In the genomic region with DNA sequence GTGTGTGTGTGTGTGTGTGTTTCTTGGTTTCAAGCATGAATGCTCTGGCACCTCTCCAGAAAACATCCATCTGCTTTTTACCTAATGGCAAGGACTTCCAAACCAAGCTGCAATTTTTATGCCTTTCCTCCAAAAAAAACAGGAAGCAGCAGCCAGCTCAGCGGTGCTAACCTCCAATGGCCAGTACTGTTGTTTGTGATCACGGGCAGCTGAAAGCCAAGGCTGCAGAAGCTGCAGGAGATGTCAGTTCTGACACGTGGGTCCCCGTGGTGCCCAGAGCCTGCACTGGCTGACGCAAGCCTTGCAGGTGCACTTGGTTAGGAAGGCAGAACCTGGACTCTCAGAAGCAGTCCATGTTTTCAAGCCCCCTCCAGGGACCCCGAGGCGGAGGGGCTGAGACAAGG, we compare ENCODE assay signal across 10 cellular contexts.
A peak's percentile ranks its signal among the peaks of the same experiment; 100 is the strongest.
DNase-seq lines count a peak whose midpoint lies in the region; ATAC-seq lines count a peak whose summit lies in the region.
"Had no signal": no experiment of that assay in that cellular context is flagged by ENCODE, and none has a peak within 500 bp of the region (broad histone marks: within the 10 kb centered on the region; RNA-seq: fewer than 3 reads in every experiment).

No MANE protein-coding gene starts in this region.

- intact Hi-C loops in activated CD4-positive, alpha-beta T cell treated with anti-CD3 and anti-CD28 coated beads, Interleukin-2, amount 10 ng/mL, durations not matched to agents 24 days and 14 days (cut with micrococcal nuclease): no loop called here

- DNase-seq in G401 (ENCODE audit: low spot score) (peak; percentile 94), NCI-H2107 (lab: John Stamatoyannopoulos, UW) (peak; percentile 35), brain pericyte (ENCODE audit: low read depth, low spot score) (peak; percentile 87), myocyte (ENCODE audit: low read depth) (peak; percentile 40), mesenteric fat pad (ENCODE audit: low spot score) (no peak)
- no peak for DNase-seq in activated CD4-positive, alpha-beta T cell treated with anti-CD3 and anti-CD28 coated beads, Interleukin-2, amount 10 ng/mL, durations not matched to agents 24 days and 14 days
- DNase-seq in activated CD4-positive, alpha-beta T cell treated with anti-CD3 and anti-CD28 coated beads, Interleukin-2, amount 10 ng/mL, durations not matched to agents 7 days and 5 days: no peak
- DNase-seq: midbrain had no signal

- no peaks in the 10 kb centered on the region for H3K9me3 Mint-ChIP-seq in activated CD4-positive, alpha-beta T cell treated with anti-CD3 and anti-CD28 coated beads, Interleukin-2, amount 10 ng/mL, durations not matched to agents 24 days and 14 days
- peaks cover 2% of the 10 kb centered on the region for H3K9me3 Mint-ChIP-seq in activated CD4-positive, alpha-beta T cell treated with anti-CD3 and anti-CD28 coated beads, Interleukin-2, amount 10 ng/mL, durations not matched to agents 7 days and 5 days

- in situ Hi-C loops in G401 (cut with HindIII; ENCODE audit: low sequenced_read_pairs): no loop called here

- POLR2A ChIA-PET in activated CD4-positive, alpha-beta T cell treated with anti-CD3 and anti-CD28 coated beads, Interleukin-2, amount 10 ng/mL, durations not matched to agents 7 days and 5 days (lab: Charles Lee): no interaction called here

- H3K4me3 Mint-ChIP-seq in activated CD4-positive, alpha-beta T cell treated with anti-CD3 and anti-CD28 coated beads, Interleukin-2, amount 10 ng/mL, durations not matched to agents 24 days and 14 days: no peak overlapping the region
- H3K4me3 Mint-ChIP-seq in activated CD4-positive, alpha-beta T cell treated with anti-CD3 and anti-CD28 coated beads, Interleukin-2, amount 10 ng/mL, durations not matched to agents 7 days and 5 days: no peak overlapping the region
- H3K4me3 Mint-ChIP-seq: activated naive CD8-positive, alpha-beta T cell had no signal

- no peak for ATAC-seq in HG03097 (IDR thresholded peaks at IDR 0.05; ENCODE audit: low FRiP score, unreplicated experiment)

- no peaks in the 10 kb centered on the region for H3K27me3 Mint-ChIP-seq in activated CD4-positive, alpha-beta T cell treated with anti-CD3 and anti-CD28 coated beads, Interleukin-2, amount 10 ng/mL, durations not matched to agents 24 days and 14 days
- no peaks in the 10 kb centered on the region for H3K27me3 Mint-ChIP-seq in activated CD4-positive, alpha-beta T cell treated with anti-CD3 and anti-CD28 coated beads, Interleukin-2, amount 10 ng/mL, durations not matched to agents 7 days and 5 days
- H3K27me3 Mint-ChIP-seq: activated naive CD8-positive, alpha-beta T cell had no signal

- CTCF ChIA-PET in activated CD4-positive, alpha-beta T cell treated with anti-CD3 and anti-CD28 coated beads, Interleukin-2, amount 10 ng/mL, durations not matched to agents 7 days and 5 days (lab: Charles Lee): interaction anchor here (0.6 kb wide), 2 partner anchors 9 to 834 kb away, joined by 3 to 5 read pairs; no protein-coding TSS in a partner anchor

- no peaks in the 10 kb centered on the region for H3K4me1 Mint-ChIP-seq in activated CD4-positive, alpha-beta T cell treated with anti-CD3 and anti-CD28 coated beads, Interleukin-2, amount 10 ng/mL, durations not matched to agents 24 days and 14 days
- H3K4me1 Mint-ChIP-seq in activated CD4-positive, alpha-beta T cell treated with anti-CD3 and anti-CD28 coated beads, Interleukin-2, amount 10 ng/mL, durations not matched to agents 7 days and 5 days: no peaks in the 10 kb centered on the region

- H3K27ac Mint-ChIP-seq in activated CD4-positive, alpha-beta T cell treated with anti-CD3 and anti-CD28 coated beads, Interleukin-2, amount 10 ng/mL, durations not matched to agents 24 days and 14 days: no peak overlapping the region
- H3K27ac Mint-ChIP-seq in activated CD4-positive, alpha-beta T cell treated with anti-CD3 and anti-CD28 coated beads, Interleukin-2, amount 10 ng/mL, durations not matched to agents 7 days and 5 days: no peak overlapping the region
- H3K27ac Mint-ChIP-seq: activated naive CD8-positive, alpha-beta T cell had no signal

- H3K36me3 Mint-ChIP-seq in activated CD4-positive, alpha-beta T cell treated with anti-CD3 and anti-CD28 coated beads, Interleukin-2, amount 10 ng/mL, durations not matched to agents 24 days and 14 days (ENCODE audit: low read depth): no peaks in the 10 kb centered on the region
- H3K36me3 Mint-ChIP-seq in activated CD4-positive, alpha-beta T cell treated with anti-CD3 and anti-CD28 coated beads, Interleukin-2, amount 10 ng/mL, durations not matched to agents 7 days and 5 days (ENCODE audit: low read depth): no peaks in the 10 kb centered on the region
- H3K36me3 Mint-ChIP-seq: activated naive CD8-positive, alpha-beta T cell had no signal

Comparison
In these comparisons a context has a peak if more than half of its experiments do, and no peak if none do; other contexts are left out.
1. DNase-seq: peak in G401 (single experiment), NCI-H2107 (single experiment), brain pericyte (single experiment) and myocyte (single experiment); none in mesenteric fat pad (single experiment), activated CD4-positive, alpha-beta T cell treated with anti-CD3 and anti-CD28 coated beads, Interleukin-2, amount 10 ng/mL, durations not matched to agents 24 days and 14 days (single experiment) and activated CD4-positive, alpha-beta T cell treated with anti-CD3 and anti-CD28 coated beads, Interleukin-2, amount 10 ng/mL, durations not matched to agents 7 days and 5 days (single experiment).